In genomic region chr2:95346738-95347671, GRCh38 we compare ENCODE assay signal across 8 cellular contexts. TPM values are rescaled to one million over a fixed set of nuclear protein-coding genes. Genes with fewer than 3 reads are reported as not detected.
A peak's percentile ranks its signal among the peaks of the same experiment; 100 is the strongest.
DNase-seq lines count a peak whose midpoint lies in the region; ATAC-seq and TF ChIP-seq lines count a peak whose summit lies in the region.

No MANE protein-coding gene starts in this region.

- H3K9me3 ChIP-seq in PC-3 (ENCODE audit: low read length): no peaks in the 10 kb centered on the region
- H3K9me3 ChIP-seq in ovary: no peaks in the 10 kb centered on the region

- H4K20me1 ChIP-seq in PC-3 (ENCODE audit: low read length): no peaks in the 10 kb centered on the region

- BruUV-seq in PC-3 (replicated peaks; lab: Mats Ljungman, UMichigan): no TSS peak

- H3K79me2 ChIP-seq in PC-3 (ENCODE audit: low read length): no peaks in the 10 kb centered on the region

- no peak for TF ChIP-seq POLR2A in ovary (IDR thresholded peaks at IDR 0.05)

- intact Hi-C loops in PC-3 (cut with micrococcal nuclease) (loop anchor here (5.0 kb wide), 1 partner anchor 55 kb away; the partner anchor contains the start of gene FAHD2A), ovary (cut with DNase I) (loop anchor here in 3 of 4 donors (5.0 kb wide), 2 partner anchors 45 to 380 kb away; no protein-coding TSS in a partner anchor)

- no peak for TF ChIP-seq EP300 in ovary (IDR thresholded peaks at IDR 0.05)

- no peak for TF ChIP-seq CTCF in BJ (IDR thresholded peaks at IDR 0.05; ENCODE audit: insufficient read depth, low read depth, low read length)
- no peak for TF ChIP-seq CTCF in PC-3 (conservative IDR thresholded peaks at IDR 0.05; ENCODE audit: low read depth, low read length)
- no peak for TF ChIP-seq CTCF in fibroblast of villous mesenchyme (IDR thresholded peaks at IDR 0.05; ENCODE audit: insufficient read depth, low read depth, low read length)
- peak in 1 of 3 donors; percentile 15 for TF ChIP-seq CTCF in ovary (IDR thresholded peaks at IDR 0.05)

- DNase-seq in BJ (ENCODE audit: low read depth): no peak
- peak; percentile 8 for DNase-seq in PC-3
- DNase-seq in fibroblast of villous mesenchyme (ENCODE audit: low read depth): peak; percentile 17
- DNase-seq in ovary: peak; percentile 33 to 69 (median 46)
- no peak for DNase-seq in NCI-H1436 (lab: John Stamatoyannopoulos, UW)
- no peak for DNase-seq in NCI-H146 treated with DMSO at 0.1 percent for 48 hours (lab: John Stamatoyannopoulos, UW; ENCODE audit: unreplicated experiment)
- DNase-seq in SW 1271 (lab: John Stamatoyannopoulos, UW): no peak
- DNase-seq in DMS79 (lab: John Stamatoyannopoulos, UW): no peak

- H3K27me3 ChIP-seq in BJ (ENCODE audit: control insufficient read depth, insufficient read depth, low read length) (no peaks in the 10 kb centered on the region; the same call in 1 of the 2 replicates), PC-3 (ENCODE audit: low read length) (no peaks in the 10 kb centered on the region), ovary (no peaks in the 10 kb centered on the region)

- CTCF ChIA-PET in BJ (lab: Yijun Ruan, JAX) (interaction anchor here (0.5 to 1.6 kb wide), 3 partner anchors 12 to 38 kb away, joined by 3 to 4 read pairs (median 3); no protein-coding TSS in a partner anchor), PC-3 (lab: Charles Lee) (no interaction called here)

- POLR2A ChIA-PET in BJ (lab: Charles Lee): no interaction called here
- POLR2A ChIA-PET in PC-3 (lab: Charles Lee; ENCODE audit: unreplicated experiment): no interaction called here

- H3K4me3 ChIP-seq in BJ (ENCODE audit: low read depth, low read length) (peak overlapping the region; percentile 65), PC-3 (ENCODE audit: low read length) (peak overlapping the region; percentile 47), fibroblast of villous mesenchyme (ENCODE audit: low read depth, low read length) (peak overlapping the region; percentile 33), ovary (peak overlapping the region; percentile 69)

- ATAC-seq in PC-3: peak; percentile 1; the same call in 1 of the 2 replicates

- no peaks in the 10 kb centered on the region for H3K36me3 ChIP-seq in BJ (ENCODE audit: control insufficient read depth, insufficient read depth, low read length)
- H3K36me3 ChIP-seq in PC-3 (ENCODE audit: low read depth, low read length): no peaks in the 10 kb centered on the region
- H3K36me3 ChIP-seq in ovary: no peaks in the 10 kb centered on the region

- H3K4me2 ChIP-seq in PC-3 (ENCODE audit: low read length): peak overlapping the region; percentile 67

- H3K4me1 ChIP-seq in PC-3 (ENCODE audit: insufficient read depth, low read length): peaks cover 25% of the 10 kb centered on the region
- peaks cover 8% of the 10 kb centered on the region for H3K4me1 ChIP-seq in ovary (ENCODE audit: insufficient read depth)

- H2AFZ ChIP-seq in PC-3 (ENCODE audit: low read length): no peak overlapping the region

- WGBS in ovary, 3 donors: 29 to 66% (median 33%) methylated on average over 26 to 78 of the region's 78 CpGs

- H3K27ac ChIP-seq in PC-3 (ENCODE audit: low read length) (no peak overlapping the region), ovary (peak overlapping the region; percentile 73 to 78)

- no peaks in the 10 kb centered on the region for H3K9me2 ChIP-seq in PC-3 (replicated peaks; ENCODE audit: low read length)

- H3F3A ChIP-seq in PC-3 (ENCODE audit: low read length, unreplicated experiment): no peaks in the 10 kb centered on the region

- no peak overlapping the region for H3K9ac ChIP-seq in PC-3 (ENCODE audit: low read length)

RNA-seq across cellular contexts. Expression of gene KCNIP3, which starts 49.9 kb away (rescaled TPM):
- polyA plus RNA-seq in BJ (2011; rRNA removed): 3.1 and 4.1 TPM in 2 replicates
- 2.5 and 3.4 TPM in 2 replicates for polyA minus RNA-seq in BJ (2011; rRNA and poly(A)+ RNA removed)
- total RNA-seq in PC-3 (2014; rRNA removed): 13.3 and 19.1 TPM in 2 replicates
- 1.3 and 2.6 TPM in 2 replicates for total RNA-seq in fibroblast of villous mesenchyme
- 10 to 100 TPM in 5 of 7 donors, 1 to 10 TPM in 2; 7.4 to 26.0 (median 16.5) TPM for total RNA-seq in ovary
- 1 to 10 TPM; 2.2 to 9.7 TPM for polyA plus RNA-seq in ovary

RNA-seq across cellular contexts. Expression of gene FAHD2A, which starts 55.5 kb away (rescaled TPM):
- polyA plus RNA-seq in BJ (2011; rRNA removed) (31.2 and 44.1 TPM in 2 replicates), ovary (10 to 100 TPM; 25.0 to 30.2 TPM)
- polyA minus RNA-seq in BJ (2011; rRNA and poly(A)+ RNA removed): 17.7 and 26.4 TPM in 2 replicates
- total RNA-seq in PC-3 (2014; rRNA removed) (10.8 and 20.5 TPM in 2 replicates), fibroblast of villous mesenchyme (26.3 and 28.3 TPM in 2 replicates), ovary (10 to 100 TPM; 15.3 to 33.6 (median 29.2) TPM)

Comparison
In these comparisons a context has a peak if more than half of its experiments do, and no peak if none do; other contexts are left out.
1. DNase-seq: peak in PC-3 (single experiment), fibroblast of villous mesenchyme (single experiment) and ovary (5 of 5); none in BJ (single experiment), NCI-H1436 (single experiment), NCI-H146 treated with DMSO at 0.1 percent for 48 hours (single experiment), SW 1271 (0 of 2) and DMS79 (single experiment).
2. Peak in every context shown above with its lines, with median percentiles within 50 percentile points of each other: H3K4me3 ChIP-seq.